Comparison of ENCODE assay signal across 17 cellular contexts in the genomic region with DNA sequence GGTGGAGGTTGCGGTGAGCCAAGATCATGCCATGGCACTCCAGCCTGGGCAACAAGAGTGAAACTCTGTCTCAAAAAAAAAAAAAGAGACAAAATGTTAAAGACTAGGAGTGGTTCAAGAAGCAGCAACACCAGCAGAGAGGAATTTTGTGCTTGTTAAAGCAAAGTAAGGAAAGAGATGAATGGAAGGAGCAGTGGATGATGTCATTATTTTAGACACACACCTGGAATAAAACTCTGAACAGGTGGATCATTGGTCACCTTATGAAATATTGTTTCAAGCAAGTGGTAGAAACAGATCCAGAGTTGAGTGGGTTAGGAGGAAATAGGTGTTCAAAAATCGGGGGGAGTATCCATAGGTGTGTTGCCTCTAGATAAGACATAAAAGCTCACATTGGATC.
A peak's percentile ranks its signal among the peaks of the same experiment; 100 is the strongest.
DNase-seq lines count a peak whose midpoint lies in the region; ATAC-seq and TF ChIP-seq lines count a peak whose summit lies in the region.
"Had no signal": no experiment of that assay in that cellular context is flagged by ENCODE, and none has a peak within 500 bp of the region (broad histone marks: within the 10 kb centered on the region; RNA-seq: fewer than 3 reads in every experiment).

No MANE protein-coding gene starts in this region.

- no peak overlapping the region for H3K4ac ChIP-seq in mesendoderm (ENCODE audit: low read depth, low read length)

- H3K27me3 ChIP-seq in GM23338 (ENCODE audit: insufficient read depth) (no peaks in the 10 kb centered on the region), mesendoderm (ENCODE audit: insufficient read depth, low read length, poor library complexity) (no peaks in the 10 kb centered on the region)
- H3K27me3 ChIP-seq: BE2C, BLaER1 had no signal

- H2BK120ac ChIP-seq in mesendoderm (ENCODE audit: low read depth, low read length): no peak overlapping the region

- no peaks in the 10 kb centered on the region for H3K9me2 ChIP-seq in GM23338 (ENCODE audit: insufficient read depth)

- peak overlapping the region; percentile 16 for H3K18ac ChIP-seq in mesendoderm (ENCODE audit: low read length)

- no peak overlapping the region for H4K8ac ChIP-seq in mesendoderm (ENCODE audit: low read depth, low read length)

- DNase-seq in GM23338 (ENCODE audit: low spot score) (no peak), mesendoderm (no peak), mucosa of gallbladder (ENCODE audit: low spot score) (no peak)
- no peak for DNase-seq in activated CD4-positive, alpha-beta T cell treated with anti-CD3 and anti-CD28 coated beads, Interleukin-2, amount 50 U/mL, for 4 hours
- DNase-seq: 8988T; ACHN; BE2C; C1 segment of cervical spinal cord; CD4-positive, alpha-beta memory T cell; CD4-positive, CD25-positive, alpha-beta regulatory T cell; CD8-positive, alpha-beta memory T cell; COR-L47; DMS79 treated with DMSO at 0.1 percent for 48 hours; GF-D8 had no signal

- H2BK15ac ChIP-seq in mesendoderm (replicated peaks; ENCODE audit: low read depth): no peak overlapping the region

- H3K4me3 Mint-ChIP-seq in GM23338: no peak overlapping the region
- H3K4me3 Mint-ChIP-seq: CD14-positive monocyte; CD4-positive, alpha-beta memory T cell; CD4-positive, CD25-positive, alpha-beta regulatory T cell; CD8-positive, alpha-beta memory T cell had no signal

- no peak overlapping the region for H2AK5ac ChIP-seq in mesendoderm (ENCODE audit: low read length)

- H3K4me2 ChIP-seq in GM23338 (no peak overlapping the region), mesendoderm (ENCODE audit: low read length) (no peak overlapping the region)
- H3K4me2 ChIP-seq: BLaER1 had no signal

- no peak for ATAC-seq in GM23338

- no peaks in the 10 kb centered on the region for H3K79me1 ChIP-seq in mesendoderm (ENCODE audit: low read length)

- no CpG with 5 or more reads among the region's 2 CpGs for WGBS in mesendoderm (ENCODE audit: extremely low coverage, insufficient coverage, low lambda C conversion rate)

- H3K27ac ChIP-seq in GM23338 (ENCODE audit: low read depth) (no peak overlapping the region), HEK293 (ENCODE audit: extremely low read depth, low read depth, low read length) (no peak overlapping the region), mesendoderm (ENCODE audit: low read depth, low read length) (no peak overlapping the region)
- H3K27ac ChIP-seq: BLaER1 had no signal

- H3K4me1 ChIP-seq in GM23338 (ENCODE audit: insufficient read depth) (no peaks in the 10 kb centered on the region), HEK293 (ENCODE audit: control insufficient read depth, insufficient read depth, low read length) (no peaks in the 10 kb centered on the region), mesendoderm (ENCODE audit: control insufficient read depth, low read depth, low read length) (peaks cover 5% of the 10 kb centered on the region)
- H3K4me1 ChIP-seq: BE2C had no signal

- H3K36me3 Mint-ChIP-seq in GM23338 (ENCODE audit: low read depth): peaks cover 7% of the 10 kb centered on the region; the same call in 2 of the 3 replicates
- H3K36me3 Mint-ChIP-seq: CD14-positive monocyte; CD4-positive, alpha-beta memory T cell; CD4-positive, CD25-positive, alpha-beta regulatory T cell had no signal

- H3K9ac ChIP-seq in mesendoderm (ENCODE audit: low read length): no peak overlapping the region
- H3K9ac ChIP-seq: BLaER1 had no signal

- no peak for TF ChIP-seq CTCF in GM23338 (conservative IDR thresholded peaks at IDR 0.05; ENCODE audit: low read depth in 2 of 2)
- TF ChIP-seq CTCF in HEK293 (tag by site-specific recombination; IDR thresholded peaks at IDR 0.05): no peak

- no peak overlapping the region for H3K56ac ChIP-seq in mesendoderm (ENCODE audit: low read length)

- no peaks in the 10 kb centered on the region for H4K20me1 ChIP-seq in GM23338 (replicated peaks; ENCODE audit: insufficient read depth)
- H4K20me1 ChIP-seq: BLaER1 had no signal

- POLR2A ChIA-PET in HEK293 (lab: Yijun Ruan, JAX): no interaction called here

- no peak overlapping the region for H3K23ac ChIP-seq in mesendoderm (ENCODE audit: low read length)

- no peak overlapping the region for H3K27ac Mint-ChIP-seq in GM23338
- H3K27ac Mint-ChIP-seq: CD14-positive monocyte; CD4-positive, alpha-beta memory T cell; CD4-positive, CD25-positive, alpha-beta regulatory T cell; CD8-positive, alpha-beta memory T cell had no signal

- CTCF ChIA-PET in HEK293 (lab: Yijun Ruan, JAX): no interaction called here

- peaks cover 19% of the 10 kb centered on the region for H3K9me3 Mint-ChIP-seq in GM23338

- no peaks in the 10 kb centered on the region for H3K4me1 Mint-ChIP-seq in GM23338
- H3K4me1 Mint-ChIP-seq: CD14-positive monocyte; CD4-positive, alpha-beta memory T cell; CD4-positive, CD25-positive, alpha-beta regulatory T cell; CD8-positive, alpha-beta memory T cell had no signal

- no peak overlapping the region for H2BK5ac ChIP-seq in mesendoderm (ENCODE audit: low read length)

- H3K79me2 ChIP-seq in GM23338 (replicated peaks; ENCODE audit: insufficient read depth) (no peaks in the 10 kb centered on the region), mesendoderm (ENCODE audit: control insufficient read depth, insufficient read depth, low read length) (no peaks in the 10 kb centered on the region)

- H3K27me3 Mint-ChIP-seq in GM23338 (ENCODE audit: insufficient read depth, low read depth, poor library complexity): peaks cover 5% of the 10 kb centered on the region

- H2AFZ ChIP-seq in GM23338: peak overlapping the region; percentile 6; the same call in 1 of the 2 replicates

- H3K4me3 ChIP-seq in GM23338 (no peak overlapping the region), HEK293 (ENCODE audit: low read depth, low read length) (no peak overlapping the region), mesendoderm (ENCODE audit: low read length) (no peak overlapping the region)
- H3K4me3 ChIP-seq: BLaER1 had no signal

- no peaks in the 10 kb centered on the region for H3F3A ChIP-seq in GM23338 (replicated peaks; ENCODE audit: low read depth)

- no peaks in the 10 kb centered on the region for H3K36me3 ChIP-seq in GM23338 (ENCODE audit: insufficient read depth)
- H3K36me3 ChIP-seq in HEK293 (ENCODE audit: control insufficient read depth in 2 of 2, insufficient read depth in 1 of 2, low read length in 2 of 2): no peaks in the 10 kb centered on the region
- no peaks in the 10 kb centered on the region for H3K36me3 ChIP-seq in mesendoderm (ENCODE audit: control insufficient read depth, insufficient read depth, low read length)
- H3K36me3 ChIP-seq: BE2C, BLaER1 had no signal

- no peak overlapping the region for H4K5ac ChIP-seq in mesendoderm (ENCODE audit: low read length)

- H3K9me3 ChIP-seq in HEK293 (ENCODE audit: control insufficient read depth, insufficient read depth, low read depth, low read length): no peaks in the 10 kb centered on the region
- H3K9me3 ChIP-seq: BE2C had no signal

TF ChIP-seq in GM23338, 12 proteins besides CTCF, POLR2A, EP300 and RAD21 (continues in another document):
- TF ChIP-seq ZNF331 (CRISPR knock-in tag; IDR thresholded peaks at IDR 0.05; ENCODE audit: low read depth): no peak
- TF ChIP-seq NANOG (IDR thresholded peaks at IDR 0.05; ENCODE audit: borderline replicate concordance): no peak

TF ChIP-seq in HEK293, 187 proteins besides CTCF, POLR2A, EP300 and RAD21 (continues in another document):
- TF ChIP-seq, protein P1, sequence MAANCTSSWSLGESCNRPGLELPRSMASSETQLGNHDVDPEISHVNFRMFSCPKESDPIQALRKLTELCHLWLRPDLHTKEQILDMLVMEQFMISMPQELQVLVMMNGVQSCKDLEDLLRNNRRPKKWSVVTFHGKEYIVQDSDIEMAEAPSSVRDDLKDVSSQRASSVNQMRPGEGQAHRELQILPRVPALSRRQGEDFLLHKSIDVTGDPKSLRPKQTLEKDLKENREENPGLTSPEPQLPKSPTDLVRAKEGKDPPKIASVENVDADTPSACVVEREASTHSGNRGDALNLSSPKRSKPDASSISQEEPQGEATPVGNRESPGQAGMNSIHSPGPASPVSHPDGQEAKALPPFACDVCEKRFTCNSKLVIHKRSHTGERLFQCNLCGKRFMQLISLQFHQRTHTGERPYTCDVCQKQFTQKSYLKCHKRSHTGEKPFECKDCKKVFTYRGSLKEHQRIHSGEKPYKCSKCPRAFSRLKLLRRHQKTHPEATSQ (tag by site-specific recombination; IDR thresholded peaks at IDR 0.05): no peak
- TF ChIP-seq, protein P2, sequence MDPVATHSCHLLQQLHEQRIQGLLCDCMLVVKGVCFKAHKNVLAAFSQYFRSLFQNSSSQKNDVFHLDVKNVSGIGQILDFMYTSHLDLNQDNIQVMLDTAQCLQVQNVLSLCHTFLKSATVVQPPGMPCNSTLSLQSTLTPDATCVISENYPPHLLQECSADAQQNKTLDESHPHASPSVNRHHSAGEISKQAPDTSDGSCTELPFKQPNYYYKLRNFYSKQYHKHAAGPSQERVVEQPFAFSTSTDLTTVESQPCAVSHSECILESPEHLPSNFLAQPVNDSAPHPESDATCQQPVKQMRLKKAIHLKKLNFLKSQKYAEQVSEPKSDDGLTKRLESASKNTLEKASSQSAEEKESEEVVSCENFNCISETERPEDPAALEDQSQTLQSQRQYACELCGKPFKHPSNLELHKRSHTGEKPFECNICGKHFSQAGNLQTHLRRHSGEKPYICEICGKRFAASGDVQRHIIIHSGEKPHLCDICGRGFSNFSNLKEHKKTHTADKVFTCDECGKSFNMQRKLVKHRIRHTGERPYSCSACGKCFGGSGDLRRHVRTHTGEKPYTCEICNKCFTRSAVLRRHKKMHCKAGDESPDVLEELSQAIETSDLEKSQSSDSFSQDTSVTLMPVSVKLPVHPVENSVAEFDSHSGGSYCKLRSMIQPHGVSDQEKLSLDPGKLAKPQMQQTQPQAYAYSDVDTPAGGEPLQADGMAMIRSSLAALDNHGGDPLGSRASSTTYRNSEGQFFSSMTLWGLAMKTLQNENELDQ (tag by site-specific recombination; IDR thresholded peaks at IDR 0.05; ENCODE audit: low read depth): no peak
- TF ChIP-seq, protein P3, sequence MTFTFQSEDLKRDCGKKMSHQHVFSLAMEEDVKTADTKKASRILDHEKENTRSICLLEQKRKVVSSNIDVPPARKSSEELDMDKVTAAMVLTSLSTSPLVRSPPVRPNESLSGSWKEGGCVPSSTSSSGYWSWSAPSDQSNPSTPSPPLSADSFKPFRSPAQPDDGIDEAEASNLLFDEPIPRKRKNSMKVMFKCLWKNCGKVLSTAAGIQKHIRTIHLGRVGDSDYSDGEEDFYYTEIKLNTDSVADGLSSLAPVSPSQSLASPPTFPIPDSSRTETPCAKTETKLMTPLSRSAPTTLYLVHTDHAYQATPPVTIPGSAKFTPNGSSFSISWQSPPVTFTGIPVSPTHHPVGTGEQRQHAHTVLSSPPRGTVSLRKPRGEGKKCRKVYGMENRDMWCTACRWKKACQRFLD (tag by site-specific recombination; IDR thresholded peaks at IDR 0.05): no peak
- no peak for TF ChIP-seq ZNF132 (tag by site-specific recombination; IDR thresholded peaks at IDR 0.05; ENCODE audit: borderline replicate concordance)
